9 cellular contexts compared by ENCODE assay signal in genomic region chr19:41646589-41647204, GRCh38. TPM values are rescaled to one million over a fixed set of nuclear protein-coding genes. Genes with fewer than 3 reads are reported as not detected.
DNase-seq lines count a peak whose midpoint lies in the region; ATAC-seq and TF ChIP-seq lines count a peak whose summit lies in the region.
"Had no signal": no experiment of that assay in that cellular context is flagged by ENCODE, and none has a peak within 500 bp of the region (broad histone marks: within the 10 kb centered on the region; RNA-seq: fewer than 3 reads in every experiment).

No MANE protein-coding gene starts in this region.

- BruUV-seq in MCF 10A (replicated peaks; lab: Mats Ljungman, UMichigan), result no TSS peak

- H3K9me3 ChIP-seq in breast epithelium (no peaks in the 10 kb centered on the region), transverse colon (no peaks in the 10 kb centered on the region)

- H3K27me3 ChIP-seq in breast epithelium (peaks cover 0 to 5% of the 10 kb centered on the region in 2 donors), transverse colon (peaks cover 12% of the 10 kb centered on the region)

- TF ChIP-seq POLR2A in breast epithelium (IDR thresholded peaks at IDR 0.05), result no peak
- no peak for TF ChIP-seq POLR2A in transverse colon (IDR thresholded peaks at IDR 0.05)

- H3K4me1 Mint-ChIP-seq in MCF 10A (ENCODE audit: insufficient read depth, unreplicated experiment), result no peaks in the 10 kb centered on the region

- 43 to 55% methylated on average over 14 of the region's 14 CpGs for WGBS in transverse colon (ENCODE audit: low coverage in 1 of 2), 2 donors

- no peak overlapping the region for H3K4me3 Mint-ChIP-seq in MCF 10A (ENCODE audit: unreplicated experiment)

- H3K9me3 Mint-ChIP-seq in MCF 10A (ENCODE audit: unreplicated experiment), result no peaks in the 10 kb centered on the region

- H3K4me3 ChIP-seq in breast epithelium (no peak overlapping the region), foreskin fibroblast (ENCODE audit: low read depth in 1 of 2, low read length in 2 of 2) (no peak overlapping the region), transverse colon (no peak overlapping the region)
- H3K4me3 ChIP-seq: lung had no signal

- POLR2A ChIA-PET in MCF 10A (lab: Yijun Ruan, JAX), result interaction anchor here (0.7 kb wide), 1 partner anchor 323 kb away, joined by 5 read pairs; no protein-coding TSS in a partner anchor

- TF ChIP-seq EP300 in transverse colon (IDR thresholded peaks at IDR 0.05; ENCODE audit: low read depth), result no peak

- in situ Hi-C loops in transverse colon (cut with MboI; ENCODE audit: low pct_ligation_motif_present in 1 of 4, low pct_unique_long_range_greater_than_20kb in 1 of 4, low sequenced_read_pairs in 3 of 4), result no loop called here

- no peak overlapping the region for H3K27ac Mint-ChIP-seq in MCF 10A (ENCODE audit: low read depth, unreplicated experiment)

- DNase-seq in MCF 10A (ENCODE audit: unreplicated experiment), result peak; percentile 14
- no peak for DNase-seq in breast epithelium (ENCODE audit: low spot score in 2 of 2)
- peak; percentile 62 to 65 for DNase-seq in activated CD4-positive, alpha-beta T cell treated with anti-CD3 and anti-CD28 coated beads, Interleukin-2, amount 50 U/mL, for 48 hours
- peak in 1 of 2 donors; percentile 8 for DNase-seq in foreskin fibroblast
- DNase-seq in transverse colon, result no peak
- no peak for DNase-seq in DMS53 (lab: John Stamatoyannopoulos, UW)

- TF ChIP-seq CTCF in MCF 10A (IDR thresholded peaks at IDR 0.05; ENCODE audit: unreplicated experiment) (peak; percentile 29), breast epithelium (IDR thresholded peaks at IDR 0.05) (no peak), foreskin fibroblast (IDR thresholded peaks at IDR 0.05; ENCODE audit: low read depth, low read length) (peak; percentile 57), transverse colon (IDR thresholded peaks at IDR 0.05) (peak in 4 of 5 experiments; percentile 5 to 32 (median 14))

- intact Hi-C loops in MCF 10A (cut with micrococcal nuclease), result no loop called here
- intact Hi-C loops in breast epithelium (cut with DNase I; ENCODE audit: low total_unique reads), result no loop called here
- intact Hi-C loops in transverse colon (cut with DNase I; ENCODE audit: low total_unique reads), result no loop called here

- CTCF ChIA-PET in MCF 10A (lab: Yijun Ruan, JAX), result interaction anchor here (0.6 to 1.7 kb wide), 11 partner anchors 9 to 319 kb away, joined by 3 to 11 read pairs (median 3); no protein-coding TSS in a partner anchor

- H3K4me1 ChIP-seq in breast epithelium, result no peaks in the 10 kb centered on the region
- peaks cover 3 to 32% (median 15%) of the 10 kb centered on the region in 4 donors for H3K4me1 ChIP-seq in transverse colon

- peaks cover 46% of the 10 kb centered on the region for H3K27me3 Mint-ChIP-seq in MCF 10A (ENCODE audit: insufficient read depth, unreplicated experiment)

- no peaks in the 10 kb centered on the region for H3K36me3 ChIP-seq in breast epithelium
- no peaks in the 10 kb centered on the region for H3K36me3 ChIP-seq in transverse colon

- no peak overlapping the region for H3K27ac ChIP-seq in breast epithelium
- H3K27ac ChIP-seq in transverse colon, result no peak overlapping the region

- H3K36me3 Mint-ChIP-seq in MCF 10A (ENCODE audit: insufficient read depth, unreplicated experiment), result no peaks in the 10 kb centered on the region

- ATAC-seq in esophagus mucosa (no peak), HG03439 (IDR thresholded peaks at IDR 0.05; ENCODE audit: unreplicated experiment) (no peak)

RNA-seq across cellular contexts. Expression of gene CEACAM4, which starts 19.8 kb away (rescaled TPM):
- total RNA-seq in MCF 10A (2022) (not detected in 2 replicates), breast epithelium (1 to 10 TPM in 1 of 3 donors, under 1 TPM in 1, not detected in 1; 0.66 to 1.8 TPM), transverse colon (1 to 10 TPM in 1 of 4 donors, under 1 TPM in 1, not detected in 2; 0.48 to 1.5 TPM), esophagus mucosa (0.24 TPM)

RNA-seq across cellular contexts. Expression of gene CEACAM7, which starts 41.4 kb away (rescaled TPM):
- total RNA-seq in MCF 10A (2022), result not detected in 2 replicates
- total RNA-seq in breast epithelium, result 10 to 100 TPM in 1 of 3 donors, under 1 TPM in 1, not detected in 1; 0.15 to 25.2 TPM
- total RNA-seq in transverse colon, result 1,000 to 10,000 TPM in 3 of 4 donors, 10 to 100 TPM in 1; 26.3 to 2,498 (median 1,946) TPM
- total RNA-seq in esophagus mucosa, result 71.9 TPM

Comparison
In these comparisons a context has a peak if more than half of its experiments do, and no peak if none do; other contexts are left out.
1. DNase-seq: peak in MCF 10A (single experiment) and activated CD4-positive, alpha-beta T cell treated with anti-CD3 and anti-CD28 coated beads, Interleukin-2, amount 50 U/mL, for 48 hours (2 of 2); none in breast epithelium (0 of 2), transverse colon (single experiment) and DMS53 (single experiment).
2. CTCF ChIP-seq: peak in MCF 10A (single experiment), foreskin fibroblast (single experiment) and transverse colon (4 of 5); none in breast epithelium (0 of 3).